ENCODE assay signal across 2 cellular contexts in the genomic region with DNA sequence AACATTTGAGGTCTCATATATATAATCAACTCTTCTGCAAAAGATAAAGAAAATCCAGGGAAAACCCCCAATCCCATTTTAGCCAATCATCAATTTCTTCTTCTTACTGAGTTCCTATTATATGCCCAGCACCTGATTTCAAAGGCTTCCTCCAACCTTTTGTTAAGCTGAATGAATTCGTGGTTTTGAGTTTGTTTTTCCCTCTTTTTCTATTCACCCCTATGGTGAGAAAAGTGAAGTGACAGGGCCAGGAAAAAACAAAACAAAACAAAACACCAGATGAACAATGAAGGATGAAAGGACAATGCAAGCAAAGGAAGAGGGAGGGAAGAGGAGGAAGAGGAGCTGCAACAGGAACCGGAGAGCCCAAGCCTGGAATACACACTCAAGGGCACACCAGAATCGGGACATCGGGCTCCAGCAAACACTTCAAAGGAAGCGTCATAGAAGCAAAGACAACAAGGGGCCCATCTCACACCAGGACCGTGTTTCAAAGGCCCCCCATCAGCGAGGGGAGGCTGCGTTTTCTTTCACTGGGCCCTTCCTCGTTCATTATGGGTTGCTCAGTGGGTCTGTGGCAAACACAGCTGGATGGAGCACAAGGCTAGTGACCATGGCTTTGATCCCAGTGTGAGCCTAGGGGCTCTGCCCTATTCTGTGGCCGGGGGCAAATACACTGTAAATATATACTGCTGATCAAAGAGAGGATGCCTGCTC.
TF ChIP-seq lines count a peak whose summit lies in the region.

No MANE protein-coding gene starts in this region.

TF ChIP-seq in IMR-90, 13 proteins besides CTCF, POLR2A, EP300 and RAD21 (continued from another document):
- TF ChIP-seq RFX5 (IDR thresholded peaks at IDR 0.05; ENCODE audit: low read depth, low read length) (no peak), RCOR1 (IDR thresholded peaks at IDR 0.05; ENCODE audit: insufficient replicate concordance, low read length) (no peak), CEBPB (IDR thresholded peaks at IDR 0.05; ENCODE audit: low read depth, low read length) (no peak), MAZ (IDR thresholded peaks at IDR 0.05; ENCODE audit: borderline replicate concordance, low read depth, low read length) (no peak), BHLHE40 (IDR thresholded peaks at IDR 0.05; ENCODE audit: low read depth, low read length) (no peak), USF2 (IDR thresholded peaks at IDR 0.05; ENCODE audit: low read depth, low read length) (no peak), ELK1 (IDR thresholded peaks at IDR 0.05; ENCODE audit: borderline replicate concordance, low read depth, low read length) (no peak), MAFK (IDR thresholded peaks at IDR 0.05; ENCODE audit: low read depth, low read length) (no peak), FOS (IDR thresholded peaks at IDR 0.05; ENCODE audit: low read depth, low read length) (no peak), CHD1 (IDR thresholded peaks at IDR 0.05; ENCODE audit: low read depth, low read length) (no peak), MXI1 (IDR thresholded peaks at IDR 0.05; ENCODE audit: borderline replicate concordance, low read depth, low read length) (no peak)
TF ChIP-seq in IMR-90: peak in this region for 0.

TF ChIP-seq in GM12891, 5 proteins besides CTCF, POLR2A, EP300 and RAD21 (continued from another document):
- TF ChIP-seq PAX5 (IDR thresholded peaks at IDR 0.05; ENCODE audit: insufficient read depth, low read length, severe bottlenecking) (no peak), POLR2AphosphoS5 (IDR thresholded peaks at IDR 0.05; ENCODE audit: low read depth, low read length) (no peak)
